Comparison of ENCODE assay signal across 1 cellular context in genomic region chr3:159787191-159787590, GRCh38.
A peak's percentile ranks its signal among the peaks of the same experiment; 100 is the strongest.
TF ChIP-seq lines count a peak whose summit lies in the region.

No MANE protein-coding gene starts in this region.

TF ChIP-seq in HepG2, 621 proteins besides CTCF, POLR2A, EP300 and RAD21 (continued from another document and continues in another):
- TF ChIP-seq ZNF281 (CRISPR knock-in tag; IDR thresholded peaks at IDR 0.05; ENCODE audit: borderline replicate concordance) (no peak), ZBTB42 (CRISPR knock-in tag; IDR thresholded peaks at IDR 0.05) (no peak), BCLAF1 (IDR thresholded peaks at IDR 0.05) (no peak), ZHX2 (IDR thresholded peaks at IDR 0.05; ENCODE audit: low read depth) (no peak), ZHX2 (CRISPR knock-in tag; IDR thresholded peaks at IDR 0.05; ENCODE audit: borderline replicate concordance) (no peak), TRIM22 (IDR thresholded peaks at IDR 0.05) (no peak), TFDP2 (CRISPR knock-in tag; IDR thresholded peaks at IDR 0.05) (no peak), IRF9 (CRISPR knock-in tag; IDR thresholded peaks at IDR 0.05; ENCODE audit: borderline replicate concordance) (no peak), MAF1 (CRISPR knock-in tag; IDR thresholded peaks at IDR 0.05; ENCODE audit: borderline replicate concordance) (no peak), NR1H2 (CRISPR knock-in tag; IDR thresholded peaks at IDR 0.05; ENCODE audit: borderline replicate concordance, low read depth) (no peak), ZGPAT (CRISPR knock-in tag; IDR thresholded peaks at IDR 0.05) (0 out of 2 replicates have a peak, but pooled peaks have one; percentile 57), IRF2 (CRISPR knock-in tag; IDR thresholded peaks at IDR 0.05) (peak; percentile 53; the same call in 1 of the 2 replicates), ZBTB8A (CRISPR knock-in tag; IDR thresholded peaks at IDR 0.05; ENCODE audit: borderline replicate concordance, low read depth) (no peak), GMEB2 (CRISPR knock-in tag; IDR thresholded peaks at IDR 0.05; ENCODE audit: low read depth) (no peak), DDIT3 (CRISPR knock-in tag; IDR thresholded peaks at IDR 0.05) (no peak), ZHX1 (CRISPR knock-in tag; IDR thresholded peaks at IDR 0.05; ENCODE audit: low read depth) (no peak), HINFP (CRISPR knock-in tag; IDR thresholded peaks at IDR 0.05; ENCODE audit: low read depth) (no peak), MXD1 (CRISPR knock-in tag; IDR thresholded peaks at IDR 0.05) (no peak), ZNF446 (CRISPR knock-in tag; IDR thresholded peaks at IDR 0.05) (no peak), ZNF766 (CRISPR knock-in tag; IDR thresholded peaks at IDR 0.05; ENCODE audit: borderline replicate concordance) (no peak), PRPF4 (IDR thresholded peaks at IDR 0.05; ENCODE audit: low read depth, low read length, poor library complexity, severe bottlenecking) (no peak), ZBTB38 (CRISPR knock-in tag; IDR thresholded peaks at IDR 0.05) (no peak), ZBTB34 (CRISPR knock-in tag; IDR thresholded peaks at IDR 0.05) (no peak; the same call in 1 of the 2 replicates)
